Comparison of ENCODE assay signal across 8 cellular contexts in the genomic region with DNA sequence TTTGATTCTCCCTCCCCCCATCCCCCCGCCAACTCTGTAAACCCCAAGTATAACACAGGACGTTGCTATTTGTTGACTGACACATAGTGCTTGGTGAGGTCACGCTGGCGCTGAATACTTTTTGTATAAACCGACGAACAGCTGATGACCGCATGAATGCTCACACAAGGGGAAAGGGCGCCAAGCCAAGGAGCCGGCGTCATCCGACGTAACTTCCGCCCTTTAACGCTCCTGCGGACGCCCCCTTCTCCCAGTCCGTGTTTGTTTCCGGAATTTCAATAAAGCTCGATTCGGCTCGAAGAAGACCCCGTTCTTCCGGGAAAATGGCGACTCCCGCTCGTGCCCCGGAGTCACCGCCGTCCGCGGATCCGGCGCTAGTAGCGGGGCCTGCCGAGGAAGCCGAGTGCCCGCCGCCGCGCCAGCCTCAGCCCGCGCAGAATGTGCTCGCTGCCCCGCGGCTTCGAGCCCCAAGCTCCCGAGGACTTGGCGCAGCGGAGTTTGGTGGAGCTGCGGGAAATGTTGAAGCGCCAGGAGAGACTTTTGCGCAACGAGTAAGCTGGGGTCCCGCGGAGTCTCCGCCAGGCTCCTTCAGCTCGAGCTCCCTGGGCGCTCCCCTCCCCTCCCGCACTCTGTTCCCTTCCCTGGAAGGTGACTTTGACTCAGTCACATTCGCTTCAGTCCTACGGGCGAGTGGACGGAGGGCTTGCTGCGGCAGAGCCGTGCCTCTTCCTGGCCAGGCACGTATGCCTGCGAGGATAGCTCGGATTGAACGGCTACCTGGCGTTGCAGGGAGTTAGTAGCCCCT. TPM values are rescaled to one million over a fixed set of nuclear protein-coding genes. Genes with fewer than 3 reads are reported as not detected.
DNase-seq lines count a peak whose midpoint lies in the region; ATAC-seq and TF ChIP-seq lines count a peak whose summit lies in the region.

A gene (plus strand): TSS at position 310 of the 805 bp plus-strand sequence. CDS start 129 bp downstream, at position 439.

- ATAC-seq in HG02588 (IDR thresholded peaks at IDR 0.05; ENCODE audit: unreplicated experiment) (peak; percentile 96), SK-N-SH treated with all-trans-retinoic acid at 6 μM for 48 hours (peak; percentile 94)

- peak within 1 kb of the TSS; percentile 95 for H3K27ac Mint-ChIP-seq in activated naive CD4-positive, alpha-beta T cell treated with anti-CD3 and anti-CD28 coated beads, Interleukin-2, amount 50 U/mL, for 24 hours

- H3K4me3 ChIP-seq in GM06990 (replicated peaks; ENCODE audit: low read depth, low read length): peak within 1 kb of the TSS; percentile 91

- H3K36me3 Mint-ChIP-seq in activated naive CD4-positive, alpha-beta T cell treated with anti-CD3 and anti-CD28 coated beads, Interleukin-2, amount 50 U/mL, for 24 hours: peaks cover 9% of the 10 kb centered on the region

- H3K9me3 Mint-ChIP-seq in activated naive CD4-positive, alpha-beta T cell treated with anti-CD3 and anti-CD28 coated beads, Interleukin-2, amount 50 U/mL, for 24 hours: no peaks in the 10 kb centered on the region

- H3K4me3 Mint-ChIP-seq in activated naive CD4-positive, alpha-beta T cell treated with anti-CD3 and anti-CD28 coated beads, Interleukin-2, amount 50 U/mL, for 24 hours: peak within 1 kb of the TSS; percentile 93

- peak; percentile 88 for DNase-seq in GM06990 (ENCODE audit: extremely low read depth, insufficient read length)
- DNase-seq in NCI-H1092 (lab: John Stamatoyannopoulos, UW): peak; percentile 95
- peak; percentile 98 for DNase-seq in glomerular endothelial cell (ENCODE audit: extremely low read depth, low read depth, low spot score)
- DNase-seq in occipital lobe (lab: John Stamatoyannopoulos, UW): peak; percentile 86

- no peaks in the 10 kb centered on the region for H3K27me3 ChIP-seq in GM06990 (replicated peaks; ENCODE audit: control insufficient read depth, insufficient read depth, low read length)

- H3K36me3 ChIP-seq in GM06990 (ENCODE audit: control insufficient read depth, insufficient read depth, low read length): peaks cover 5% of the 10 kb centered on the region

- no peak for TF ChIP-seq CTCF in GM06990 (IDR thresholded peaks at IDR 0.05; ENCODE audit: insufficient read depth, low read length, poor library complexity, severe bottlenecking)

- H3K4me1 Mint-ChIP-seq in activated naive CD4-positive, alpha-beta T cell treated with anti-CD3 and anti-CD28 coated beads, Interleukin-2, amount 50 U/mL, for 24 hours: peaks cover 92% of the 10 kb centered on the region

- H3K27ac ChIP-seq in temporal lobe (ENCODE audit: low read depth, low read length): peak within 1 kb of the TSS; percentile 93

- no peaks in the 10 kb centered on the region for H3K27me3 Mint-ChIP-seq in activated naive CD4-positive, alpha-beta T cell treated with anti-CD3 and anti-CD28 coated beads, Interleukin-2, amount 50 U/mL, for 24 hours

TF ChIP-seq in SK-N-SH treated with all-trans-retinoic acid at 6 μM for 48 hours, 23 proteins besides CTCF, POLR2A, EP300 and RAD21:
- TF ChIP-seq ZFP30 (CRISPR knock-in tag; IDR thresholded peaks at IDR 0.05) (0 out of 2 replicates have a peak, but pooled peaks have one; percentile 2), RARB (CRISPR knock-in tag; IDR thresholded peaks at IDR 0.05) (no peak)
- TF ChIP-seq, protein P1, sequence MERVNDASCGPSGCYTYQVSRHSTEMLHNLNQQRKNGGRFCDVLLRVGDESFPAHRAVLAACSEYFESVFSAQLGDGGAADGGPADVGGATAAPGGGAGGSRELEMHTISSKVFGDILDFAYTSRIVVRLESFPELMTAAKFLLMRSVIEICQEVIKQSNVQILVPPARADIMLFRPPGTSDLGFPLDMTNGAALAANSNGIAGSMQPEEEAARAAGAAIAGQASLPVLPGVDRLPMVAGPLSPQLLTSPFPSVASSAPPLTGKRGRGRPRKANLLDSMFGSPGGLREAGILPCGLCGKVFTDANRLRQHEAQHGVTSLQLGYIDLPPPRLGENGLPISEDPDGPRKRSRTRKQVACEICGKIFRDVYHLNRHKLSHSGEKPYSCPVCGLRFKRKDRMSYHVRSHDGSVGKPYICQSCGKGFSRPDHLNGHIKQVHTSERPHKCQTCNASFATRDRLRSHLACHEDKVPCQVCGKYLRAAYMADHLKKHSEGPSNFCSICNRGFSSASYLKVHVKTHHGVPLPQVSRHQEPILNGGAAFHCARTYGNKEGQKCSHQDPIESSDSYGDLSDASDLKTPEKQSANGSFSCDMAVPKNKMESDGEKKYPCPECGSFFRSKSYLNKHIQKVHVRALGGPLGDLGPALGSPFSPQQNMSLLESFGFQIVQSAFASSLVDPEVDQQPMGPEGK (CRISPR knock-in tag; IDR thresholded peaks at IDR 0.05; ENCODE audit: borderline replicate concordance): no peak

RNA-seq across cellular contexts. Expression of the gene that starts here (rescaled TPM):
- total RNA-seq in glomerular endothelial cell (88.9 and 137 TPM in 2 replicates), occipital lobe (305 TPM), temporal lobe (159 TPM)

Comparison
In these comparisons a context has a peak if more than half of its experiments do, and no peak if none do; other contexts are left out.
1. Peak in every context shown above with its lines: DNase-seq, ATAC-seq, H3K4me3 ChIP-seq and H3K27ac ChIP-seq.